In the genomic region with DNA sequence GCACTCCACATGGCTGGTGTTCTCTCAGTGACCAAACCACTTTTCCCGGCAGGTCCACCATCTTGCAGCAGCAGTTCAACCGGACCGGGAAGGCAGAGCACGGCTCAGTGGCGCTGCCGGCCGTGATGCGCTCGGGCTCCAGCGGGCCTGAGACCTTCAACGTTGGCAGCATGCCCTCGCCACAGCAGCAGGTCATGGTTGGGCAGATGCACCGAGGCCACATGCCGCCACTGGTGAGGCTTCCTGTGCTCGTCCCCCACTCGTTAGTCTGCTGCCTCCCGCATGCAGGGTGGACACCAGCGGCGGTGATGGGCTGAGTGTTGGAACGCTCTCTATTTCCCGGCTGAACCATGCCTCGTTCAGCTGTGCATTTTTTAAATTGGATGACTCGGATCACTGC, we compare ENCODE assay signal across 23 cellular contexts.
"Had no signal": no experiment of that assay in that cellular context is flagged by ENCODE, and none has a peak within 500 bp of the region (broad histone marks: within the 10 kb centered on the region; RNA-seq: fewer than 3 reads in every experiment).

No MANE protein-coding gene starts in this region.

- FAIRE-seq: RCC 7860 had no signal

- H3K27me3 ChIP-seq: MG63, SJSA1 had no signal

- H3K4me3 ChIP-seq: MG63, SJSA1, SK-N-MC had no signal

- DNase-seq: KG1, MG63, NCI-H1092, NCI-H1105 treated with DMSO at 0.1 percent for 48 hours, NCI-H1417 treated with DMSO at 0.1 percent for 48 hours, NCI-H146, NCI-H1694 treated with DMSO at 0.1 percent for 48 hours, NCI-H1930, NCI-H2081, NCI-H2107, NCI-H2171, NCI-H226, NCI-H446, NCI-H510A, NCI-H524 treated with DMSO at 0.1 percent for 48 hours, NCI-H69, NCI-H774, Right ventricle myocardium superior, RPMI8226, SIG-M5 had no signal

- H3K9me3 ChIP-seq: MG63 had no signal

- H3K4me1 ChIP-seq: SJSA1 had no signal

- H3K27ac ChIP-seq: SJSA1, SK-N-MC had no signal
